3 cellular contexts compared by ENCODE assay signal in genomic region chr4:5066968-5067367, GRCh38. TPM values are rescaled to one million over a fixed set of nuclear protein-coding genes. Genes with fewer than 3 reads are reported as not detected.
"Had no signal": no experiment of that assay in that cellular context is flagged by ENCODE, and none has a peak within 500 bp of the region (broad histone marks: within the 10 kb centered on the region; RNA-seq: fewer than 3 reads in every experiment).

No MANE protein-coding gene starts in this region.

RNA-seq across cellular contexts. Expression of gene STK32B, which starts 15.7 kb away (rescaled TPM):
- total RNA-seq: naive thymus-derived CD8-positive, alpha-beta T cell; natural killer cell treated with Interleukin-12 subunit alpha and Interleukin-12 subunit beta and Interleukin-15 and Interleukin-18, amount 100 ng/mL, for 72 hours had no signal
- polyA plus RNA-seq: naive thymus-derived CD8-positive, alpha-beta T cell had no signal

RNA-seq across cellular contexts. Expression of gene CYTL1, which starts 47.7 kb away (rescaled TPM):
- total RNA-seq: naive thymus-derived CD8-positive, alpha-beta T cell; natural killer cell treated with Interleukin-12 subunit alpha and Interleukin-12 subunit beta and Interleukin-15 and Interleukin-18, amount 100 ng/mL, for 72 hours; right atrium auricular region had no signal
- polyA plus RNA-seq: naive thymus-derived CD8-positive, alpha-beta T cell had no signal
